9 cellular contexts compared by ENCODE assay signal in genomic region chr9:126347911-126348760, GRCh38. TPM values are rescaled to one million over a fixed set of nuclear protein-coding genes. Genes with fewer than 3 reads are reported as not detected.
DNase-seq lines count a peak whose midpoint lies in the region; ATAC-seq and TF ChIP-seq lines count a peak whose summit lies in the region.
"Had no signal": no experiment of that assay in that cellular context is flagged by ENCODE, and none has a peak within 500 bp of the region (broad histone marks: within the 10 kb centered on the region; RNA-seq: fewer than 3 reads in every experiment).

No MANE protein-coding gene starts in this region.

- TF ChIP-seq CTCF in PC-9 (conservative IDR thresholded peaks at IDR 0.05) (no peak), hepatocyte (IDR thresholded peaks at IDR 0.05; ENCODE audit: poor library complexity) (no peak), uterus (IDR thresholded peaks at IDR 0.05) (no peak), natural killer cell (IDR thresholded peaks at IDR 0.05) (no peak), nephron progenitor cell (IDR thresholded peaks at IDR 0.05) (no peak)

- H2AFZ ChIP-seq in PC-9 (no peak overlapping the region), hepatocyte (no peak overlapping the region)

- POLR2A ChIA-PET in PC-9 (lab: Charles Lee; ENCODE audit: unreplicated experiment): no interaction called here

- no peaks in the 10 kb centered on the region for H3F3A ChIP-seq in PC-9 (ENCODE audit: insufficient read depth, low read depth)

- no TSS peak for BruUV-seq in PC-9 (replicated peaks; lab: Mats Ljungman, UMichigan)

- H3K27ac Mint-ChIP-seq in natural killer cell (no peak overlapping the region), nephron progenitor cell (no peak overlapping the region)

- H3K27me3 ChIP-seq in H7 (ENCODE audit: control insufficient read depth, insufficient read depth, low read length) (no peaks in the 10 kb centered on the region), PC-9 (ENCODE audit: insufficient read depth, low read depth) (no peaks in the 10 kb centered on the region), hepatocyte (no peaks in the 10 kb centered on the region), skeletal muscle tissue (ENCODE audit: control insufficient read depth in 3 of 3, insufficient read depth in 3 of 3, low read length in 3 of 3) (no peaks in the 10 kb centered on the region), uterus (no peaks in the 10 kb centered on the region)

- H3K4me1 Mint-ChIP-seq in natural killer cell (peaks cover 0 to 5% of the 10 kb centered on the region in 2 donors), nephron progenitor cell (peaks cover 42% of the 10 kb centered on the region)

- peak overlapping the region; percentile 25; the same call in 1 of the 2 replicates for H3K4me2 ChIP-seq in PC-9
- H3K4me2 ChIP-seq in hepatocyte: no peak overlapping the region

- H3K36me3 Mint-ChIP-seq in natural killer cell: no peaks in the 10 kb centered on the region
- H3K36me3 Mint-ChIP-seq in nephron progenitor cell (ENCODE audit: low read depth): peaks cover 69% of the 10 kb centered on the region

- TF ChIP-seq POLR2A in uterus (IDR thresholded peaks at IDR 0.05): no peak

- DNase-seq in H7 (peak; percentile 66), PC-9 (peak; percentile 48 to 68), hepatocyte (ENCODE audit: low spot score) (no peak), uterus (no peak), amygdala (lab: John Stamatoyannopoulos, UW) (no peak), natural killer cell (no peak), nephron progenitor cell (no peak)
- DNase-seq: stimulated activated naive CD4-positive, alpha-beta T cell treated with Interleukin-2 at 50 U/mL for 16 hours had no signal

- H4K20me1 ChIP-seq in PC-9 (ENCODE audit: insufficient read depth) (no peaks in the 10 kb centered on the region), hepatocyte (ENCODE audit: insufficient read depth, poor library complexity, severe bottlenecking) (no peaks in the 10 kb centered on the region)

- intact Hi-C loops in PC-9 (cut with micrococcal nuclease; ENCODE audit: unreplicated experiment): no loop called here
- intact Hi-C loops in uterus (cut with DNase I; ENCODE audit: low total_unique reads): no loop called here
- intact Hi-C loops in natural killer cell (cut with micrococcal nuclease): no loop called here

- H3K4me3 ChIP-seq in H7 (ENCODE audit: insufficient read depth, low read depth, low read length): no peak overlapping the region
- H3K4me3 ChIP-seq in PC-9: no peak overlapping the region
- H3K4me3 ChIP-seq in hepatocyte: no peak overlapping the region
- H3K4me3 ChIP-seq in skeletal muscle tissue (ENCODE audit: low read length in 3 of 3): no peak overlapping the region
- no peak overlapping the region for H3K4me3 ChIP-seq in uterus

- H3K79me2 ChIP-seq in PC-9 (ENCODE audit: low read depth): no peaks in the 10 kb centered on the region
- peaks cover 33% of the 10 kb centered on the region for H3K79me2 ChIP-seq in hepatocyte

- CTCF ChIA-PET in PC-9 (lab: Charles Lee): no interaction called here

- H3K27ac ChIP-seq in PC-9 (no peak overlapping the region), hepatocyte (peak overlapping the region; percentile 50), skeletal muscle tissue (ENCODE audit: low read depth, low read length) (peak overlapping the region; percentile 49), uterus (no peak overlapping the region)

- H3K27me3 Mint-ChIP-seq in natural killer cell (ENCODE audit: low read depth in 2 of 2) (peaks cover 0 to 15% of the 10 kb centered on the region in 2 donors), nephron progenitor cell (ENCODE audit: low read depth, poor library complexity) (peaks cover 5% of the 10 kb centered on the region)

- no peak for ATAC-seq in natural killer cell

- H3K9me3 ChIP-seq in PC-9 (ENCODE audit: insufficient read depth, low read depth): no peaks in the 10 kb centered on the region
- H3K9me3 ChIP-seq in hepatocyte (ENCODE audit: low read depth): peaks cover 8% of the 10 kb centered on the region
- no peaks in the 10 kb centered on the region for H3K9me3 ChIP-seq in skeletal muscle tissue (ENCODE audit: control insufficient read depth in 3 of 3, low read length in 3 of 3)
- no peaks in the 10 kb centered on the region for H3K9me3 ChIP-seq in uterus

- H3K9me3 Mint-ChIP-seq in natural killer cell (peaks cover 2 to 3% of the 10 kb centered on the region in 2 donors), nephron progenitor cell (peaks cover 19% of the 10 kb centered on the region)

- H3K4me3 Mint-ChIP-seq in natural killer cell: no peak overlapping the region
- no peak overlapping the region for H3K4me3 Mint-ChIP-seq in nephron progenitor cell

- H3K9me2 ChIP-seq in PC-9 (ENCODE audit: insufficient read depth) (no peaks in the 10 kb centered on the region), hepatocyte (replicated peaks; ENCODE audit: insufficient read depth) (no peaks in the 10 kb centered on the region)

- WGBS in hepatocyte (ENCODE audit: low lambda C conversion rate, missing lambda C conversion rate): 55% methylated on average over 14 of the region's 14 CpGs

- peak overlapping the region in 1 of 3 donors; percentile 33 for H3K9ac ChIP-seq in skeletal muscle tissue (ENCODE audit: low read depth in 1 of 3, low read length in 3 of 3)

- no peaks in the 10 kb centered on the region for H3K36me3 ChIP-seq in H7 (replicated peaks; ENCODE audit: control insufficient read depth, insufficient read depth, low read length)
- H3K36me3 ChIP-seq in PC-9 (ENCODE audit: low read depth): no peaks in the 10 kb centered on the region
- H3K36me3 ChIP-seq in hepatocyte (replicated peaks; ENCODE audit: insufficient read depth, low read depth): no peaks in the 10 kb centered on the region
- H3K36me3 ChIP-seq in skeletal muscle tissue (ENCODE audit: control insufficient read depth in 3 of 3, insufficient read depth in 3 of 3, low read length in 3 of 3): peaks cover 11 to 14% (median 13%) of the 10 kb centered on the region in 3 donors
- no peaks in the 10 kb centered on the region for H3K36me3 ChIP-seq in uterus

- H3K4me1 ChIP-seq in PC-9 (replicated peaks; ENCODE audit: insufficient read depth) (peaks cover 10% of the 10 kb centered on the region), hepatocyte (ENCODE audit: insufficient read depth) (peaks cover 15% of the 10 kb centered on the region), skeletal muscle tissue (ENCODE audit: control insufficient read depth in 3 of 3, insufficient read depth in 3 of 3, low read length in 3 of 3) (peaks cover 12 to 28% (median 18%) of the 10 kb centered on the region in 3 donors), uterus (no peaks in the 10 kb centered on the region)

RNA-seq across cellular contexts. Expression of gene MVB12B, which starts 21.5 kb away (rescaled TPM):
- 6.1 and 7.2 TPM in 2 replicates for total RNA-seq in H7 (2014; rRNA removed; shearing (Covaris generic))
- total RNA-seq in PC-9 (2021) (6.7 and 8.8 TPM in 2 replicates), hepatocyte (10.8 and 12.1 TPM in 2 replicates), skeletal muscle tissue (13.0 TPM), uterus (10 to 100 TPM in 3 of 4 donors, 1 to 10 TPM in 1; 2.1 to 39.2 (median 22.2) TPM), natural killer cell (10 to 100 TPM in 1 of 3 donors, 1 to 10 TPM in 2; 2.0 to 13.0 (median 7.8) TPM)
- 11.2 and 11.8 TPM in 2 replicates for polyA plus RNA-seq in hepatocyte

Comparison
In these comparisons a context has a peak if more than half of its experiments do, and no peak if none do; other contexts are left out.
1. DNase-seq: peak in H7 (single experiment) and PC-9 (2 of 2); none in hepatocyte (single experiment), uterus (0 of 2), amygdala (0 of 56), natural killer cell (single experiment) and nephron progenitor cell (single experiment).
2. H3K27ac ChIP-seq: peak in hepatocyte (single experiment) and skeletal muscle tissue (single experiment); none in PC-9 (single experiment) and uterus (0 of 2).